In the genomic region with DNA sequence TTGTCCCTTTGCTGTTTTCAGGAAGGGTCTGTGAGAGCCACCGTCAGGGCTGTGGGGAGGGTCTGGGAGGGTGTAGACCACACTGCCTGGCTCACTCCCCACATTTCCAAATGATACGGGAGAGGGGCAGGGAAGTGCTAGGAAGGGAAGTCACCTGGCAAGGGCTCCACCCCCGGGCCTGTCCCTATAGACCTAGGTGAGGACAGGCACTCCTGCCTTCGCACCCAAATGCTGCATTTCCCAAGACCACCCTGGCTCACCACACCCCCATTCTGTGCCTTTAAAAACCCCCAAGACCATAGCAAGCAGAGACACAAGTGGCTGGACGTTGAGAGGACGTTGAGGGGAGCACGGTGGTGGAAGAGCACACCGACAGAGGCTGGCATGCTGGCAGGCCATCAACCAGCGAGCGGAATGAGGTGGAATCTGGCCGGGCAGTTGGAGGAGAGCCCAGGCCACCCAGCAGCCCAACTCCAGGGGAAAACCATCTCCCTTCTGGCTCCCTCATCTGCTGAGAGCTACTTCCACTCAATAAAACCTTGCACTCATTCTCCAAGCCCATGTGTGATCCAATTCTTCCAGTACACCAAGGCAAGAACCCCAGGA, we compare ENCODE assay signal across 14 cellular contexts. TPM values are rescaled to one million over a fixed set of nuclear protein-coding genes. Genes with fewer than 3 reads are reported as not detected.
"Had no signal": no experiment of that assay in that cellular context is flagged by ENCODE, and none has a peak within 500 bp of the region (broad histone marks: within the 10 kb centered on the region; RNA-seq: fewer than 3 reads in every experiment).

No MANE protein-coding gene starts in this region.

- DNase-seq: activated CD4-positive, alpha-beta T cell treated with anti-CD3 and anti-CD28 coated beads, Interleukin-2, amount 50 U/mL, for 1 hour; activated T-cell treated with anti-CD3 and anti-CD28 coated beads, Interleukin-2, amount 50 U/mL, for 1 hour; stimulated activated CD4-positive, alpha-beta T cell treated with anti-CD3 and anti-CD28 coated beads, Interleukin-12 subunit alpha, Interleukin-12 subunit beta, amount 100 ng/mL, for 4 hours; stimulated activated CD4-positive, alpha-beta T cell treated with anti-CD3 and anti-CD28 coated beads, Interleukin-2, amount 100 ng/mL, for 24 hours had no signal

- H3K27me3 ChIP-seq: adrenal gland, cardiac muscle cell, dorsolateral prefrontal cortex, hepatocyte, tibial artery had no signal

- H3K79me2 ChIP-seq: hepatocyte had no signal

- FAIRE-seq: TTC549 had no signal

- H3K4me2 ChIP-seq: hepatocyte had no signal

- H2AFZ ChIP-seq: hepatocyte had no signal

- H3K4me1 ChIP-seq: adrenal gland, tibial artery had no signal

- H3K36me3 ChIP-seq: adrenal gland, cardiac muscle cell had no signal

- ATAC-seq: stimulated activated effector memory CD8-positive, alpha-beta T cell treated with anti-CD3 and anti-CD28 coated beads, Interleukin-12 subunit alpha, Interleukin-12 subunit beta, amount 100 ng/mL, for 72 hours had no signal

- H3K4me3 ChIP-seq: adrenal gland, cardiac muscle cell, dorsolateral prefrontal cortex, hepatocyte, lung, tibial artery had no signal

- H3K9me3 ChIP-seq: adrenal gland, tibial artery had no signal

- H3K27ac ChIP-seq: adrenal gland, cardiac muscle cell, dorsolateral prefrontal cortex, hepatocyte, tibial artery had no signal

RNA-seq across cellular contexts. Expression of gene TBX1, which starts 48.4 kb away (rescaled TPM):
- total RNA-seq: hepatocyte, kidney epithelial cell, neural crest cell had no signal
